8 cellular contexts compared by ENCODE assay signal in the genomic region with DNA sequence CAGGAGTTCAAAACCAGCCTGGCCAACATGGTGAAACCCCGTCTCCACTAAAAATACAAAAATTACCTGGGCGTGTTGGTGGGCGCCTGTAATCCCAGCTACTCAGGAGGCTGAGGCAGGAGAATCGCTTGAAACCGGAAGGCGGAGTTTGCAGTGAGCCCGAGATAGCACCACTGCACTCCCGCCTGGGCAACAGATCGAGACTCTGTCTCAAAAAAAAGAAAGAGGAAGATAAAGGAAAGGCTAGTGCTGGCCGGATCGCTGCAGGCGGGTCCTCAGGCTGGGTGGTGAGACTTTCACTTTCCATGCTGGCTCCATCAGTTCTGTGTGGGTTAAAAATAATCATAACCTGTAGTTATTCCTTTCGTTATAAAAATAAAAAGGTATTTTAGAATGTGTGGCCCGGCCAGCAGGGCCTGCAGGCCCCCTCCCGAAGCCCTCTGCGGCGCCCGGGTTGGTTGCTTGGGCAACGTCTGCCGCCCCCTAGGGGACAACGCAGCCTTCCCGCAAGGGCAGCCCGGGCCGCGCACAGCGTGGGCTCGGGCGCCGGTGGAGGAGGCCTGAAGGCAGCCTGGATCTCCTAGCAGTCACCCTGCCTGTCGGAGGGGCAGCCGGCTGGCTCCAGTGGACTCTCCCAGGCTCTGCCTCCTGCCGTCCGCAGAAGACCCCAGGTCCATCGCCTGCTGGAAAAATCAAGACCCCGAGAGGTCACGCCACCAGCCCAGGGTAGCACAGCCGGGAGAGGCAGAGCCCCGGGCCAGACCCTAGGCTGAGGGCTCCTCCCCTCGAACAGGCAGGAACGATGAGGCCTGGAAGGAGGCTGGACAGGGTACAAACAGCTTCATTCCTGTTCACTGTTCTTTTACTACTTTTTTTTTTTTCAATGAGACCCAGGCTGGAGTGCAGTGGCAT. TPM values are rescaled to one million over a fixed set of nuclear protein-coding genes. Genes with fewer than 3 reads are reported as not detected.
A peak's percentile ranks its signal among the peaks of the same experiment; 100 is the strongest.
DNase-seq lines count a peak whose midpoint lies in the region; ATAC-seq lines count a peak whose summit lies in the region.

No MANE protein-coding gene starts in this region.

- DNase-seq in T follicular helper cell (ENCODE audit: low read depth) (peak; percentile 48), hippocampal formation (lab: John Stamatoyannopoulos, UW) (peak; percentile 20 to 54), NCI-H2081 treated with DMSO at 0.1 percent for 48 hours (lab: John Stamatoyannopoulos, UW) (no peak), G401 (ENCODE audit: low spot score) (no peak)
- peak; percentile 39 for DNase-seq in activated naive CD8-positive, alpha-beta T cell treated with anti-CD3 and anti-CD28 coated beads, Interleukin-2, amount 50 U/mL, for 16 hours (ENCODE audit: low read depth, low spot score)
- DNase-seq in stimulated activated CD4-positive, alpha-beta T cell treated with anti-CD3 and anti-CD28 coated beads, Interleukin-12 subunit alpha, Interleukin-12 subunit beta, amount 100 ng/mL, for 48 hours (ENCODE audit: low read depth in 2 of 3, low spot score in 1 of 3) = peak; percentile 51 to 65 (median 60)

- in situ Hi-C loops in G401 (cut with HindIII; ENCODE audit: low sequenced_read_pairs) = no loop called here

- ATAC-seq in GM18858 (IDR thresholded peaks at IDR 0.05; ENCODE audit: unreplicated experiment) (peak; percentile 73), HG03025 (IDR thresholded peaks at IDR 0.05; ENCODE audit: low FRiP score, unreplicated experiment) (peak; percentile 81)

RNA-seq across cellular contexts. Expression of a gene that starts 5.0 kb away (rescaled TPM):
- 0.06 TPM in 1 of 2 replicates, not detected in the other for total RNA-seq in G401 (2014; rRNA removed; shearing (Covaris generic))

RNA-seq across cellular contexts. Expression of a gene that starts 11.9 kb away (rescaled TPM):
- total RNA-seq in G401 (2014; rRNA removed; shearing (Covaris generic)) = 42.5 and 50.5 TPM in 2 replicates

RNA-seq across cellular contexts. Expression of a gene that starts 58.1 kb away (rescaled TPM):
- total RNA-seq in G401 (2014; rRNA removed; shearing (Covaris generic)) = 4.6 and 19.8 TPM in 2 replicates

Comparison
In these comparisons a context has a peak if more than half of its experiments do, and no peak if none do; other contexts are left out.
1. DNase-seq: peak in T follicular helper cell (single experiment), activated naive CD8-positive, alpha-beta T cell treated with anti-CD3 and anti-CD28 coated beads, Interleukin-2, amount 50 U/mL, for 16 hours (single experiment), hippocampal formation (2 of 2) and stimulated activated CD4-positive, alpha-beta T cell treated with anti-CD3 and anti-CD28 coated beads, Interleukin-12 subunit alpha, Interleukin-12 subunit beta, amount 100 ng/mL, for 48 hours (3 of 3); none in NCI-H2081 treated with DMSO at 0.1 percent for 48 hours (single experiment) and G401 (single experiment).